In the genomic region with DNA sequence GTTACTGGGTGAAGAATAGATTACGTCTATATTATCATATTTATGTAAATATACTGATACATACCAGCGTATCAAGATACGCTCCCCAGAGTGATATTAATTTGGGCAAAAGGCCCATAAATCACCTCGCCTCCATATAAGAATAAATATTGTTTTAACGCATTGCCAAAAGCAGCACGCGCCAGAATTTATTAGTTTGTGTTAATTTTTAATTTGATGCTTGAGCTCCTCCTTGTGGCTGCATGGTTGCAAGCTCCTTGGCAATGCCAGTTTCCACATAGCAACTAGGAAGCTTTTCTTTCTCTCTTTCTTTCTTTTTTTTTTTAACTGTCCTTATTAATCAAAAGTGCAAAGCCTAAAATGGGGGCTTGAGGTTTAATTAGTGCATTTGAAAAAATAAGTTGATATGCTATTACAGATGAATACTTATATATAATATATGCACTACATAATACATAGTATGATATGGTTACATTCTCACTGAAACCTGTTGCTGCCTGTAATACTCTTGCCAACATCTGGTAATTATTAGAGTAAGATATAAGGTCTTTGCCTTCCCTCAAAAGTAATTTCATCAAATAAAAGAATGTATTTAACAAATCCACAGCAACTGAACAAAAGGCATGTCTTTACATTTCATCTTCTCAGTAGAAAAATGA, we compare ENCODE assay signal across 8 cellular contexts.
A peak's percentile ranks its signal among the peaks of the same experiment; 100 is the strongest.
DNase-seq lines count a peak whose midpoint lies in the region; ATAC-seq lines count a peak whose summit lies in the region.

No MANE protein-coding gene starts in this region.

- DNase-seq in COLO668 (lab: John Stamatoyannopoulos, UW; ENCODE audit: unreplicated experiment) (peak; percentile 20), HPDE6-E6E7 (ENCODE audit: extremely low spot score) (peak; percentile 1), SK-N-DZ (ENCODE audit: low spot score) (peak; percentile 23), fibroblast of the conjunctiva (ENCODE audit: low read depth) (peak; percentile 23), pons (ENCODE audit: low spot score) (peak; percentile 53), NK-92 (lab: John Stamatoyannopoulos, UW; ENCODE audit: unreplicated experiment) (no peak)
- DNase-seq in activated CD4-positive, alpha-beta T cell treated with anti-CD3 and anti-CD28 coated beads for 1 hour: no peak

- ATAC-seq in GM18868 (IDR thresholded peaks at IDR 0.05; ENCODE audit: unreplicated experiment): peak; percentile 39

Comparison
In these comparisons a context has a peak if more than half of its experiments do, and no peak if none do; other contexts are left out.
1. DNase-seq: peak in COLO668 (single experiment), HPDE6-E6E7 (single experiment), SK-N-DZ (single experiment), fibroblast of the conjunctiva (single experiment) and pons (single experiment); none in NK-92 (single experiment) and activated CD4-positive, alpha-beta T cell treated with anti-CD3 and anti-CD28 coated beads for 1 hour (single experiment).